ENCODE assay signal across 8 cellular contexts in the genomic region with DNA sequence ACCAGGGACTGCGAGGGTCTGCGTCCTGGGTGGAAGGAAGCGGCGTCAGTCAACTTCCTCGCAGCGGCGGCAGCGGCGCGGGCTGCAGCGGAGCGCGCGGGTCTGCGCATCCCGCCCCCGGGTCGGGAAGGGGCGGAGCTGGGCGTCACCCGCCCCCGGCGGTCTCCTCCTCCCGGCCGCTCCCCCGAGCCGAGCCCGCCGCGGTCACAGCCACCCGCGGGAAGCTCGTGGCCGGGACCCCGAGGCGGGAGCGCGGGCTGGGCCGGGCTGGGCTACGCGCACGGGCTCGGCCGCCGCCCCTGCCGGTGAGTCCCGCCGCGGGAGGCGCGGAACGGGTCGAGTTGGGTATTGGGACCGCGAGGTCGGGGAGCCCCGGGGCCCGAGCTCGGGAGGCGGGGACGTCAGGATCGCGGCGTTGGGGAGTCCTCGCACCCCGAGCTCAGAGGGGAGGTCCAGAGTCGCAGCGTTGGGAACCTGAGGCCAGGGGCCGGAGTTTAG. TPM values are rescaled to one million over a fixed set of nuclear protein-coding genes. Genes with fewer than 3 reads are reported as not detected.
A peak's percentile ranks its signal among the peaks of the same experiment; 100 is the strongest.
DNase-seq lines count a peak whose midpoint lies in the region; ATAC-seq and TF ChIP-seq lines count a peak whose summit lies in the region.

A gene with protein sequence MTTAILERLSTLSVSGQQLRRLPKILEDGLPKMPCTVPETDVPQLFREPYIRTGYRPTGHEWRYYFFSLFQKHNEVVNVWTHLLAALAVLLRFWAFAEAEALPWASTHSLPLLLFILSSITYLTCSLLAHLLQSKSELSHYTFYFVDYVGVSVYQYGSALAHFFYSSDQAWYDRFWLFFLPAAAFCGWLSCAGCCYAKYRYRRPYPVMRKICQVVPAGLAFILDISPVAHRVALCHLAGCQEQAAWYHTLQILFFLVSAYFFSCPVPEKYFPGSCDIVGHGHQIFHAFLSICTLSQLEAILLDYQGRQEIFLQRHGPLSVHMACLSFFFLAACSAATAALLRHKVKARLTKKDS (plus strand): TSS at position 207 of the 498 bp plus-strand sequence. CDS start 41,063 bp downstream, outside the sequence.

- H3K79me2 ChIP-seq in neural progenitor cell (ENCODE audit: low read depth) = peaks cover 17% of the 10 kb centered on the region

- H3K4me1 Mint-ChIP-seq in Calu3 (ENCODE audit: low read depth, unreplicated experiment) (peaks cover 34% of the 10 kb centered on the region), neural progenitor cell (peaks cover 30% of the 10 kb centered on the region)

- peaks cover 13% of the 10 kb centered on the region for H4K20me1 ChIP-seq in neural progenitor cell (ENCODE audit: low read depth)

- DNase-seq in Calu3 = peak; percentile 79
- peak in 49 of 76 experiments; percentile 13 to 67 (median 49) for DNase-seq in HUDEP-2 (lab: John Stamatoyannopoulos, UW; ENCODE audit: unreplicated experiment in 76 of 76)
- DNase-seq in RWPE1 (ENCODE audit: low spot score) = peak; percentile 80
- DNase-seq in activated T-helper 9 cell treated with anti-CD3 and anti-CD28 coated beads, Interleukin-2, amount 50 U/mL, for 16 hours (ENCODE audit: low read depth) = peak; percentile 75
- DNase-seq in foreskin keratinocyte = no peak
- peak; percentile 81 for DNase-seq in neural progenitor cell (ENCODE audit: low spot score)
- DNase-seq in stomach = peak; percentile 74

- no peak for TF ChIP-seq POLR2A in stomach (IDR thresholded peaks at IDR 0.05)

- no peak for TF ChIP-seq CTCF in Calu3 (IDR thresholded peaks at IDR 0.05; ENCODE audit: unreplicated experiment)
- TF ChIP-seq CTCF in RWPE1 (conservative IDR thresholded peaks at IDR 0.05; ENCODE audit: low read depth) = no peak
- no peak for TF ChIP-seq CTCF in foreskin keratinocyte (conservative IDR thresholded peaks at IDR 0.05)
- no peak for TF ChIP-seq CTCF in neural progenitor cell (IDR thresholded peaks at IDR 0.05)
- no peak for TF ChIP-seq CTCF in stomach (IDR thresholded peaks at IDR 0.05)

- no peak within 1 kb of the TSS for H3K9ac ChIP-seq in neural progenitor cell

- peak within 1 kb of the TSS; percentile 90 for H3K4me2 ChIP-seq in neural progenitor cell

- no peaks in the 10 kb centered on the region for H3K9me3 ChIP-seq in neural progenitor cell (ENCODE audit: low read depth)
- H3K9me3 ChIP-seq in stomach = no peaks in the 10 kb centered on the region

- intact Hi-C loops in Calu3 (cut with micrococcal nuclease; ENCODE audit: unreplicated experiment) (loop anchor here (1.0 to 5.0 kb wide), 3 partner anchors 29 to 75 kb away; no protein-coding TSS in a partner anchor), stomach (cut with DNase I; ENCODE audit: low total_unique reads) (no loop called here)

- H3K9me3 Mint-ChIP-seq in Calu3 (ENCODE audit: low read depth, unreplicated experiment) (no peaks in the 10 kb centered on the region), neural progenitor cell (no peaks in the 10 kb centered on the region)

- H3K27ac Mint-ChIP-seq in Calu3 (ENCODE audit: unreplicated experiment) (peak within 1 kb of the TSS; percentile 95), neural progenitor cell (peak within 1 kb of the TSS; percentile 82)

- H3K27ac ChIP-seq in RWPE1 (peak within 1 kb of the TSS; percentile 62), foreskin keratinocyte (peak within 1 kb of the TSS; percentile 18), neural progenitor cell (no peak within 1 kb of the TSS), stomach (peak within 1 kb of the TSS; percentile 57 to 93 (median 88))

- POLR2A ChIA-PET in RWPE1 (lab: Yijun Ruan, JAX; ENCODE audit: low non-redundant PET) = interaction anchor here (1.0 kb wide), 1 partner anchor 77 kb away, joined by 3 read pairs; a partner anchor contains a TSS

- ATAC-seq in GM21381 (IDR thresholded peaks at IDR 0.05; ENCODE audit: unreplicated experiment) = peak; percentile 92
- peak; percentile 91 for ATAC-seq in foreskin keratinocyte

- H2AFZ ChIP-seq in neural progenitor cell (replicated peaks) = peak within 1 kb of the TSS; percentile 94

- whole genome bisulfite sequencing in stomach, 5 donors = 0 to 1% (median 0%) methylated on average over 5 to 64 of the region's 69 CpGs

- H3F3A ChIP-seq in neural progenitor cell (ENCODE audit: low read depth) = peaks cover 6% of the 10 kb centered on the region

- H3K36me3 ChIP-seq in neural progenitor cell = no peaks in the 10 kb centered on the region
- peaks cover 0 to 5% (median 0%) of the 10 kb centered on the region in 4 donors for H3K36me3 ChIP-seq in stomach

- CTCF ChIA-PET in Calu3 (lab: Charles Lee) (interaction anchor here (0.6 to 1.4 kb wide), 7 partner anchors 9 to 604 kb away, joined by 3 to 6 read pairs (median 3); a partner anchor contains a TSS), RWPE1 (lab: Yijun Ruan, JAX) (interaction anchor here (0.8 kb wide), 1 partner anchor 11 kb away, joined by 3 read pairs; no protein-coding TSS in a partner anchor)

- no TSS peak for BruUV-seq in Calu3 (replicated peaks; lab: Mats Ljungman, UMichigan)

- peaks cover 33% of the 10 kb centered on the region for H3K36me3 Mint-ChIP-seq in Calu3 (ENCODE audit: insufficient read depth, unreplicated experiment)
- H3K36me3 Mint-ChIP-seq in neural progenitor cell = peaks cover 5% of the 10 kb centered on the region

- H3K27me3 Mint-ChIP-seq in Calu3 (ENCODE audit: unreplicated experiment) (no peaks in the 10 kb centered on the region), neural progenitor cell (ENCODE audit: insufficient read depth, low read depth) (peaks cover 12% of the 10 kb centered on the region)

- peak within 1 kb of the TSS; percentile 100 for H3K4me3 Mint-ChIP-seq in Calu3 (ENCODE audit: low read depth, unreplicated experiment)
- peak within 1 kb of the TSS; percentile 99 for H3K4me3 Mint-ChIP-seq in neural progenitor cell

- H3K27me3 ChIP-seq in foreskin keratinocyte (no peaks in the 10 kb centered on the region), neural progenitor cell (peaks cover 32% of the 10 kb centered on the region), stomach (no peaks in the 10 kb centered on the region)

- H3K4me1 ChIP-seq in foreskin keratinocyte = no peaks in the 10 kb centered on the region
- H3K4me1 ChIP-seq in neural progenitor cell = peaks cover 20% of the 10 kb centered on the region
- H3K4me1 ChIP-seq in stomach = peaks cover 9 to 58% (median 34%) of the 10 kb centered on the region in 4 donors

- H3K4me3 ChIP-seq in neural progenitor cell = peak within 1 kb of the TSS; percentile 89
- H3K4me3 ChIP-seq in stomach = peak within 1 kb of the TSS; percentile 80 to 93 (median 86)

- no peak for TF ChIP-seq EP300 in stomach (IDR thresholded peaks at IDR 0.05)

RNA-seq across cellular contexts. Expression of the gene that starts here (rescaled TPM):
- 16.1 and 16.3 TPM in 2 replicates for total RNA-seq in Calu3 (2022)
- 4.5 and 5.6 TPM in 2 replicates for total RNA-seq in foreskin keratinocyte
- 2.4 TPM in 2 replicates for polyA plus RNA-seq in foreskin keratinocyte
- 16.9 and 17.7 TPM in 2 replicates for total RNA-seq in neural progenitor cell (ENCODE audit: low replicate concordance)
- total RNA-seq in stomach = 10 to 100 TPM; 14.6 to 46.1 (median 19.6) TPM
- polyA plus RNA-seq in stomach = 1 to 10 TPM; 4.0 to 5.2 (median 5.2) TPM

Comparison
In these comparisons a context has a peak if more than half of its experiments do, and no peak if none do; other contexts are left out.
1. DNase-seq: peak in Calu3 (single experiment), HUDEP-2 (49 of 76), RWPE1 (single experiment), activated T-helper 9 cell treated with anti-CD3 and anti-CD28 coated beads, Interleukin-2, amount 50 U/mL, for 16 hours (single experiment), neural progenitor cell (single experiment) and stomach (single experiment); none in foreskin keratinocyte (0 of 2).